1 cellular context compared by ENCODE assay signal in the genomic region with DNA sequence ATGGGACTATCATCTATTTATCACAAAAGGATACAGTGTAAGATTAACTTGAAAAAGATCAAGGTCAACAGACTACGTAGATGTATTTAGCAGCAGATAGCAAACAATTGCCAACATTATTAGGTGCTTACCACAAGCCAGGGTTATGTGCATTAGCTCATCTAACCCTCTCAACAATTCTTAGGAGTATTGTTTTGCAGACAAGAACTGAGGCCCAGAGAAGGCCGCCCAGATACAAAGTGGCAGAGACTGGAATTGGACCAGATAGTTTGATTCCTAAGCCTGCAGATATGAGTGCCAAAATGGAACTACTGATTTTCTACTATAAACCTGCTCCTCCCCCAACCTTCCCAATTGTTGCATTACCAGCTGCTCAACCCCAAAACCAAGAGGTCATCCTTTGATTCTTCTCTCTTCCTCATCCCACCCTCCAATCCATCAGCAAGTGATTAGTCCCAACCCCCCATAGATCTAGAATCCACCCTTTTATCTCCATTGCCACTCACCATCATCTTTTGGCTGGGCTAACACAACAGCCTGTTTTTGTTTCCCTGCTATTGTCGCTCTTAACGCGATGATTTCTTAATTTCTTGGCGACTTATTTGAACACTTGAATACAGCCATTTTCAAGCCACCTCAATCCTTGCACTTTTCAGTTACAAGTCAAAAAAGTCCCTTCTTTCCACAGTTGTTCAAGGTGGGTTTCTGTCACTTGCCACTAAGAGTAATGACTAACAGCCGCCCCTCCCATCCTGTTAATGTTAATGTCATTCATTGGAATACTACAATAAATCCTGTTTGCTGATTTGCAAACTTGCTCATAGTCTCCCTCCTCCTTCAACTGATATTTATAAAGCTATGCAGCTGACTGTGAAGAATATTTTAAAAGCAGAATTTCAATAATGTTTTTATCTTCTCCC.
TF ChIP-seq lines count a peak whose summit lies in the region.

No MANE protein-coding gene starts in this region.

TF ChIP-seq in GM23338, 12 proteins besides CTCF, POLR2A, EP300 and RAD21:
- TF ChIP-seq, protein P1, sequence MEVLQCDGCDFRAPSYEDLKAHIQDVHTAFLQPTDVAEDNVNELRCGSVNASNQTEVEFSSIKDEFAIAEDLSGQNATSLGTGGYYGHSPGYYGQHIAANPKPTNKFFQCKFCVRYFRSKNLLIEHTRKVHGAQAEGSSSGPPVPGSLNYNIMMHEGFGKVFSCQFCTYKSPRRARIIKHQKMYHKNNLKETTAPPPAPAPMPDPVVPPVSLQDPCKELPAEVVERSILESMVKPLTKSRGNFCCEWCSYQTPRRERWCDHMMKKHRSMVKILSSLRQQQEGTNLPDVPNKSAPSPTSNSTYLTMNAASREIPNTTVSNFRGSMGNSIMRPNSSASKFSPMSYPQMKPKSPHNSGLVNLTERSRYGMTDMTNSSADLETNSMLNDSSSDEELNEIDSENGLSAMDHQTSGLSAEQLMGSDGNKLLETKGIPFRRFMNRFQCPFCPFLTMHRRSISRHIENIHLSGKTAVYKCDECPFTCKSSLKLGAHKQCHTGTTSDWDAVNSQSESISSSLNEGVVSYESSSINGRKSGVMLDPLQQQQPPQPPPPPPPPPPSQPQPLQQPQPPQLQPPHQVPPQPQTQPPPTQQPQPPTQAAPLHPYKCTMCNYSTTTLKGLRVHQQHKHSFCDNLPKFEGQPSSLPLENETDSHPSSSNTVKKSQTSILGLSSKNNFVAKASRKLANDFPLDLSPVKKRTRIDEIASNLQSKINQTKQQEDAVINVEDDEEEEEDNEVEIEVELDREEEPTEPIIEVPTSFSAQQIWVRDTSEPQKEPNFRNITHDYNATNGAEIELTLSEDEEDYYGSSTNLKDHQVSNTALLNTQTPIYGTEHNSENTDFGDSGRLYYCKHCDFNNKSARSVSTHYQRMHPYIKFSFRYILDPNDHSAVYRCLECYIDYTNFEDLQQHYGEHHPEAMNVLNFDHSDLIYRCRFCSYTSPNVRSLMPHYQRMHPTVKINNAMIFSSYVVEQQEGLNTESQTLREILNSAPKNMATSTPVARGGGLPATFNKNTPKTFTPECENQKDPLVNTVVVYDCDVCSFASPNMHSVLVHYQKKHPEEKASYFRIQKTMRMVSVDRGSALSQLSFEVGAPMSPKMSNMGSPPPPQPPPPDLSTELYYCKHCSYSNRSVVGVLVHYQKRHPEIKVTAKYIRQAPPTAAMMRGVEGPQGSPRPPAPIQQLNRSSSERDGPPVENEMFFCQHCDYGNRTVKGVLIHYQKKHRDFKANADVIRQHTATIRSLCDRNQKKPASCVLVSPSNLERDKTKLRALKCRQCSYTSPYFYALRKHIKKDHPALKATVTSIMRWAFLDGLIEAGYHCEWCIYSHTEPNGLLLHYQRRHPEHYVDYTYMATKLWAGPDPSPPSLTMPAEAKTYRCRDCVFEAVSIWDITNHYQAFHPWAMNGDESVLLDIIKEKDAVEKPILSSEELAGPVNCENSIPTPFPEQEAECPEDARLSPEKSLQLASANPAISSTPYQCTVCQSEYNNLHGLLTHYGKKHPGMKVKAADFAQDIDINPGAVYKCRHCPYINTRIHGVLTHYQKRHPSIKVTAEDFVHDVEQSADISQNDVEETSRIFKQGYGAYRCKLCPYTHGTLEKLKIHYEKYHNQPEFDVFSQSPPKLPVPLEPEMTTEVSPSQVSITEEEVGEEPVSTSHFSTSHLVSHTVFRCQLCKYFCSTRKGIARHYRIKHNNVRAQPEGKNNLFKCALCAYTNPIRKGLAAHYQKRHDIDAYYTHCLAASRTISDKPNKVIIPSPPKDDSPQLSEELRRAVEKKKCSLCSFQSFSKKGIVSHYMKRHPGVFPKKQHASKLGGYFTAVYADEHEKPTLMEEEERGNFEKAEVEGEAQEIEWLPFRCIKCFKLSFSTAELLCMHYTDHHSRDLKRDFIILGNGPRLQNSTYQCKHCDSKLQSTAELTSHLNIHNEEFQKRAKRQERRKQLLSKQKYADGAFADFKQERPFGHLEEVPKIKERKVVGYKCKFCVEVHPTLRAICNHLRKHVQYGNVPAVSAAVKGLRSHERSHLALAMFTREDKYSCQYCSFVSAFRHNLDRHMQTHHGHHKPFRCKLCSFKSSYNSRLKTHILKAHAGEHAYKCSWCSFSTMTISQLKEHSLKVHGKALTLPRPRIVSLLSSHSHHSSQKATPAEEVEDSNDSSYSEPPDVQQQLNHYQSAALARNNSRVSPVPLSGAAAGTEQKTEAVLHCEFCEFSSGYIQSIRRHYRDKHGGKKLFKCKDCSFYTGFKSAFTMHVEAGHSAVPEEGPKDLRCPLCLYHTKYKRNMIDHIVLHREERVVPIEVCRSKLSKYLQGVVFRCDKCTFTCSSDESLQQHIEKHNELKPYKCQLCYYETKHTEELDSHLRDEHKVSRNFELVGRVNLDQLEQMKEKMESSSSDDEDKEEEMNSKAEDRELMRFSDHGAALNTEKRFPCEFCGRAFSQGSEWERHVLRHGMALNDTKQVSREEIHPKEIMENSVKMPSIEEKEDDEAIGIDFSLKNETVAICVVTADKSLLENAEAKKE (CRISPR knock-in tag; IDR thresholded peaks at IDR 0.05): no peak
- TF ChIP-seq EZH2phosphoT487 (IDR thresholded peaks at IDR 0.05; ENCODE audit: unreplicated experiment) (no peak), ZNF114 (CRISPR knock-in tag; IDR thresholded peaks at IDR 0.05) (no peak), STAT1 (IDR thresholded peaks at IDR 0.05; ENCODE audit: unreplicated experiment) (no peak)
- TF ChIP-seq, protein P2, sequence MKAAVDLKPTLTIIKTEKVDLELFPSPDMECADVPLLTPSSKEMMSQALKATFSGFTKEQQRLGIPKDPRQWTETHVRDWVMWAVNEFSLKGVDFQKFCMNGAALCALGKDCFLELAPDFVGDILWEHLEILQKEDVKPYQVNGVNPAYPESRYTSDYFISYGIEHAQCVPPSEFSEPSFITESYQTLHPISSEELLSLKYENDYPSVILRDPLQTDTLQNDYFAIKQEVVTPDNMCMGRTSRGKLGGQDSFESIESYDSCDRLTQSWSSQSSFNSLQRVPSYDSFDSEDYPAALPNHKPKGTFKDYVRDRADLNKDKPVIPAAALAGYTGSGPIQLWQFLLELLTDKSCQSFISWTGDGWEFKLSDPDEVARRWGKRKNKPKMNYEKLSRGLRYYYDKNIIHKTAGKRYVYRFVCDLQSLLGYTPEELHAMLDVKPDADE (IDR thresholded peaks at IDR 0.05): no peak
- TF ChIP-seq, protein P3, sequence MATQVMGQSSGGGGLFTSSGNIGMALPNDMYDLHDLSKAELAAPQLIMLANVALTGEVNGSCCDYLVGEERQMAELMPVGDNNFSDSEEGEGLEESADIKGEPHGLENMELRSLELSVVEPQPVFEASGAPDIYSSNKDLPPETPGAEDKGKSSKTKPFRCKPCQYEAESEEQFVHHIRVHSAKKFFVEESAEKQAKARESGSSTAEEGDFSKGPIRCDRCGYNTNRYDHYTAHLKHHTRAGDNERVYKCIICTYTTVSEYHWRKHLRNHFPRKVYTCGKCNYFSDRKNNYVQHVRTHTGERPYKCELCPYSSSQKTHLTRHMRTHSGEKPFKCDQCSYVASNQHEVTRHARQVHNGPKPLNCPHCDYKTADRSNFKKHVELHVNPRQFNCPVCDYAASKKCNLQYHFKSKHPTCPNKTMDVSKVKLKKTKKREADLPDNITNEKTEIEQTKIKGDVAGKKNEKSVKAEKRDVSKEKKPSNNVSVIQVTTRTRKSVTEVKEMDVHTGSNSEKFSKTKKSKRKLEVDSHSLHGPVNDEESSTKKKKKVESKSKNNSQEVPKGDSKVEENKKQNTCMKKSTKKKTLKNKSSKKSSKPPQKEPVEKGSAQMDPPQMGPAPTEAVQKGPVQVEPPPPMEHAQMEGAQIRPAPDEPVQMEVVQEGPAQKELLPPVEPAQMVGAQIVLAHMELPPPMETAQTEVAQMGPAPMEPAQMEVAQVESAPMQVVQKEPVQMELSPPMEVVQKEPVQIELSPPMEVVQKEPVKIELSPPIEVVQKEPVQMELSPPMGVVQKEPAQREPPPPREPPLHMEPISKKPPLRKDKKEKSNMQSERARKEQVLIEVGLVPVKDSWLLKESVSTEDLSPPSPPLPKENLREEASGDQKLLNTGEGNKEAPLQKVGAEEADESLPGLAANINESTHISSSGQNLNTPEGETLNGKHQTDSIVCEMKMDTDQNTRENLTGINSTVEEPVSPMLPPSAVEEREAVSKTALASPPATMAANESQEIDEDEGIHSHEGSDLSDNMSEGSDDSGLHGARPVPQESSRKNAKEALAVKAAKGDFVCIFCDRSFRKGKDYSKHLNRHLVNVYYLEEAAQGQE (IDR thresholded peaks at IDR 0.05; ENCODE audit: unreplicated experiment): no peak
